8 cellular contexts compared by ENCODE assay signal in genomic region chr7:76166404-76167255, GRCh38. TPM values are rescaled to one million over a fixed set of nuclear protein-coding genes. Genes with fewer than 3 reads are reported as not detected.
DNase-seq lines count a peak whose midpoint lies in the region; ATAC-seq and TF ChIP-seq lines count a peak whose summit lies in the region.

No MANE protein-coding gene starts in this region.

- DNase-seq in AG04450 (ENCODE audit: low read depth, low spot score): peak; percentile 84
- peak; percentile 89 for DNase-seq in NCI-H226
- peak; percentile 85 for DNase-seq in activated CD4-positive, CD25-positive, alpha-beta regulatory T cell treated with anti-CD3 and anti-CD28 coated beads, Interleukin-2, amount 50 U/mL, for 16 hours (ENCODE audit: low read depth, low spot score)
- DNase-seq in central memory CD4-positive, alpha-beta T cell: peak; percentile 90
- peak; percentile 93 to 95 (median 94) for DNase-seq in immature natural killer cell
- DNase-seq in smooth muscle cell (lab: John Stamatoyannopoulos, UW; ENCODE audit: unreplicated experiment): peak; percentile 94

- ATAC-seq in GM18873 (IDR thresholded peaks at IDR 0.05; ENCODE audit: low FRiP score, unreplicated experiment) (peak; percentile 67), HG03139 (IDR thresholded peaks at IDR 0.05; ENCODE audit: unreplicated experiment) (peak; percentile 80)

- no peaks in the 10 kb centered on the region for H3K79me2 ChIP-seq in smooth muscle cell (ENCODE audit: low read depth)

- H4K20me1 ChIP-seq in smooth muscle cell (ENCODE audit: low read depth): no peaks in the 10 kb centered on the region

- peaks cover 6 to 7% of the 10 kb centered on the region in 2 donors for H3K4me1 Mint-ChIP-seq in immature natural killer cell

- H3F3A ChIP-seq in smooth muscle cell (ENCODE audit: low read depth): no peaks in the 10 kb centered on the region

- peak overlapping the region; percentile 21 for H3K27ac ChIP-seq in AG04450 (ENCODE audit: low read depth, low read length)
- peak overlapping the region; percentile 72 for H3K27ac ChIP-seq in smooth muscle cell (ENCODE audit: low read depth)

- H3K4me1 ChIP-seq in smooth muscle cell (ENCODE audit: low read depth): peaks cover 5% of the 10 kb centered on the region

- peak overlapping the region; percentile 92 to 97 (median 94) for H3K27ac Mint-ChIP-seq in immature natural killer cell

- 5% methylated on average over 61 of the region's 67 CpGs for WGBS in smooth muscle cell (ENCODE audit: low lambda C conversion rate)

- TF ChIP-seq CTCF in AG04450 (IDR thresholded peaks at IDR 0.05; ENCODE audit: low read depth, low read length): peak; percentile 26; the same call in 1 of the 2 replicates
- TF ChIP-seq CTCF in smooth muscle cell (IDR thresholded peaks at IDR 0.05; ENCODE audit: borderline replicate concordance, insufficient read depth, poor library complexity, severe bottlenecking): no peak

- peak overlapping the region; percentile 92 for H2AFZ ChIP-seq in smooth muscle cell (ENCODE audit: low read depth)

- peak overlapping the region; percentile 81 for H3K9ac ChIP-seq in smooth muscle cell (ENCODE audit: low read depth)

- H3K36me3 ChIP-seq in smooth muscle cell (ENCODE audit: low read depth): no peaks in the 10 kb centered on the region

- H3K4me3 Mint-ChIP-seq in immature natural killer cell: peak overlapping the region; percentile 85 to 90 (median 88)

- peaks cover 7 to 11% (median 7%) of the 10 kb centered on the region in 3 donors for H3K27me3 Mint-ChIP-seq in immature natural killer cell (ENCODE audit: low read depth in 3 of 3)

- POLR2A ChIA-PET in AG04450 (lab: Yijun Ruan, JAX): interaction anchor here (0.6 to 1.2 kb wide), 4 partner anchors 11 to 139 kb away, joined by 3 read pairs; partner anchors contain the start of genes MDH2 and STYXL1

- H3K36me3 Mint-ChIP-seq in immature natural killer cell: no peaks in the 10 kb centered on the region

- H3K4me3 ChIP-seq in AG04450 (ENCODE audit: low read depth, low read length) (peak overlapping the region; percentile 82), smooth muscle cell (peak overlapping the region; percentile 70)

- H3K9me3 Mint-ChIP-seq in immature natural killer cell: no peaks in the 10 kb centered on the region

- CTCF ChIA-PET in AG04450 (lab: Charles Lee): interaction anchor here (0.6 to 2.5 kb wide), 5 partner anchors 11 to 229 kb away, joined by 3 to 18 read pairs (median 3); no protein-coding TSS in a partner anchor

- no peaks in the 10 kb centered on the region for H3K27me3 ChIP-seq in AG04450 (ENCODE audit: control insufficient read depth, insufficient read depth, low read length)
- H3K27me3 ChIP-seq in smooth muscle cell (ENCODE audit: low read depth): no peaks in the 10 kb centered on the region

- peak overlapping the region; percentile 92 for H3K4me2 ChIP-seq in smooth muscle cell

- H3K9me3 ChIP-seq in AG04450 (ENCODE audit: control insufficient read depth, insufficient read depth, low read length): no peaks in the 10 kb centered on the region; the same call in 1 of the 2 replicates
- H3K9me3 ChIP-seq in smooth muscle cell (replicated peaks; ENCODE audit: low read depth): no peaks in the 10 kb centered on the region

RNA-seq across cellular contexts. Expression of gene SRRM3, which starts 35.1 kb away (rescaled TPM):
- polyA plus RNA-seq in AG04450 (2011; rRNA removed) (1.5 and 2.0 TPM in 2 replicates), immature natural killer cell (not detected), smooth muscle cell (10.9 and 12.5 TPM in 2 replicates)
- polyA minus RNA-seq in AG04450 (2011; rRNA and poly(A)+ RNA removed): 2.5 and 3.0 TPM in 2 replicates
- total RNA-seq in smooth muscle cell: 2.7 and 3.6 TPM in 2 replicates

Comparison
In these comparisons a context has a peak if more than half of its experiments do, and no peak if none do; other contexts are left out.
1. Peak in every context shown above with its lines: DNase-seq, ATAC-seq, H3K4me3 ChIP-seq and H3K27ac ChIP-seq.